8 cellular contexts compared by ENCODE assay signal in genomic region chr10:33336606-33337334, GRCh38. TPM values are rescaled to one million over a fixed set of nuclear protein-coding genes. Genes with fewer than 3 reads are reported as not detected.
DNase-seq lines count a peak whose midpoint lies in the region; ATAC-seq and TF ChIP-seq lines count a peak whose summit lies in the region.

No MANE protein-coding gene starts in this region.

- H3K4me3 ChIP-seq in A673 (ENCODE audit: low read depth, low read length, poor library complexity, severe bottlenecking), result peak overlapping the region; percentile 64
- peak overlapping the region; percentile 69 for H3K4me3 ChIP-seq in H7 (ENCODE audit: insufficient read depth, low read depth, low read length)
- peak overlapping the region; percentile 69 for H3K4me3 ChIP-seq in ovary

- no peak for TF ChIP-seq POLR2A in ovary (IDR thresholded peaks at IDR 0.05)

- H3K9me3 ChIP-seq in A673 (ENCODE audit: low read depth, low read length, poor library complexity, severe bottlenecking) (no peaks in the 10 kb centered on the region), ovary (no peaks in the 10 kb centered on the region)

- CTCF ChIA-PET in A673 (lab: Charles Lee), result interaction anchor here (0.6 kb wide), 1 partner anchor 1241 kb away, joined by 3 read pairs; no protein-coding TSS in a partner anchor

- H3K36me3 Mint-ChIP-seq in activated T-helper 1 cell treated with anti-CD3 and anti-CD28 coated beads, Interleukin-12 subunit alpha, Interleukin-12 subunit beta, Interleukin-2, Interleukin-4 antibody, amounts not matched to agents 30 ng/mL and 10 ng/mL and 1 ng/mL, durations not matched to agents 14 hours and 24 hours and 36 hours (ENCODE audit: low read depth), result peaks cover 2% of the 10 kb centered on the region

- no peaks in the 10 kb centered on the region for H3K27me3 ChIP-seq in A673 (replicated peaks; ENCODE audit: insufficient read depth, low read depth, low read length, poor library complexity)
- H3K27me3 ChIP-seq in H7 (ENCODE audit: control insufficient read depth, insufficient read depth, low read length), result peaks cover 59% of the 10 kb centered on the region
- H3K27me3 ChIP-seq in ovary, result no peaks in the 10 kb centered on the region

- WGBS in ovary, 3 donors, result 0 to 1% (median 0%) methylated on average over 46 to 66 of the region's 66 CpGs

- H3K27ac ChIP-seq in A673 (ENCODE audit: low read depth, low read length, poor library complexity, severe bottlenecking) (no peak overlapping the region), ovary (peak overlapping the region; percentile 87 to 93)

- peak overlapping the region; percentile 63 for H3K4me3 Mint-ChIP-seq in activated T-helper 1 cell treated with anti-CD3 and anti-CD28 coated beads, Interleukin-12 subunit alpha, Interleukin-12 subunit beta, Interleukin-2, Interleukin-4 antibody, amounts not matched to agents 30 ng/mL and 10 ng/mL and 1 ng/mL, durations not matched to agents 14 hours and 24 hours and 36 hours

- no peak for TF ChIP-seq CTCF in A673 (conservative IDR thresholded peaks at IDR 0.05; ENCODE audit: low read depth, low read length)
- no peak for TF ChIP-seq CTCF in ovary (IDR thresholded peaks at IDR 0.05)

- H3K4me1 ChIP-seq in A673 (ENCODE audit: insufficient read depth, low read length, poor library complexity, severe bottlenecking) (peaks cover 21% of the 10 kb centered on the region), ovary (ENCODE audit: insufficient read depth) (peaks cover 2% of the 10 kb centered on the region)

- POLR2A ChIA-PET in A673 (lab: Charles Lee; ENCODE audit: low non-redundant PET), result no interaction called here

- peaks cover 61% of the 10 kb centered on the region for H3K27me3 Mint-ChIP-seq in activated T-helper 1 cell treated with anti-CD3 and anti-CD28 coated beads, Interleukin-12 subunit alpha, Interleukin-12 subunit beta, Interleukin-2, Interleukin-4 antibody, amounts not matched to agents 30 ng/mL and 10 ng/mL and 1 ng/mL, durations not matched to agents 14 hours and 24 hours and 36 hours (ENCODE audit: insufficient read depth)

- no peak for TF ChIP-seq EP300 in ovary (IDR thresholded peaks at IDR 0.05)

- H3K4me1 Mint-ChIP-seq in activated T-helper 1 cell treated with anti-CD3 and anti-CD28 coated beads, Interleukin-12 subunit alpha, Interleukin-12 subunit beta, Interleukin-2, Interleukin-4 antibody, amounts not matched to agents 30 ng/mL and 10 ng/mL and 1 ng/mL, durations not matched to agents 14 hours and 24 hours and 36 hours (ENCODE audit: low read depth), result peaks cover 8% of the 10 kb centered on the region

- DNase-seq in A673 (ENCODE audit: low spot score) (no peak), H7 (peak; percentile 85), Right ventricle myocardium inferior (ENCODE audit: missing footprints) (peak; percentile 85), ovary (peak; percentile 61 to 76 (median 72)), NK-92 (lab: John Stamatoyannopoulos, UW; ENCODE audit: unreplicated experiment) (no peak)
- no peak for DNase-seq in activated T-helper 1 cell treated with anti-CD3 and anti-CD28 coated beads, Interleukin-12 subunit alpha, Interleukin-12 subunit beta, Interleukin-2, Interleukin-4 antibody, amounts not matched to agents 30 ng/mL and 10 ng/mL and 1 ng/mL, durations not matched to agents 14 hours and 24 hours and 36 hours (ENCODE audit: low spot score)

- ATAC-seq in Right ventricle myocardium inferior (peak; percentile 32), HG03159 (IDR thresholded peaks at IDR 0.05; ENCODE audit: unreplicated experiment) (no peak), GM21737 (IDR thresholded peaks at IDR 0.05; ENCODE audit: unreplicated experiment) (no peak)

- H3K36me3 ChIP-seq in A673 (ENCODE audit: insufficient read depth, low read length, poor library complexity, severe bottlenecking), result no peaks in the 10 kb centered on the region
- H3K36me3 ChIP-seq in H7 (replicated peaks; ENCODE audit: control insufficient read depth, insufficient read depth, low read length), result no peaks in the 10 kb centered on the region
- no peaks in the 10 kb centered on the region for H3K36me3 ChIP-seq in ovary

- H3K9me3 Mint-ChIP-seq in activated T-helper 1 cell treated with anti-CD3 and anti-CD28 coated beads, Interleukin-12 subunit alpha, Interleukin-12 subunit beta, Interleukin-2, Interleukin-4 antibody, amounts not matched to agents 30 ng/mL and 10 ng/mL and 1 ng/mL, durations not matched to agents 14 hours and 24 hours and 36 hours, result no peaks in the 10 kb centered on the region

- H3K27ac Mint-ChIP-seq in activated T-helper 1 cell treated with anti-CD3 and anti-CD28 coated beads, Interleukin-12 subunit alpha, Interleukin-12 subunit beta, Interleukin-2, Interleukin-4 antibody, amounts not matched to agents 30 ng/mL and 10 ng/mL and 1 ng/mL, durations not matched to agents 14 hours and 24 hours and 36 hours, result no peak overlapping the region

- intact Hi-C loops in A673 (cut with micrococcal nuclease; ENCODE audit: unreplicated experiment) (loop anchor here (10.0 kb wide), 3 partner anchors 418 to 1058 kb away; no protein-coding TSS in a partner anchor), Right ventricle myocardium inferior (cut with DNase I) (loop anchor here (1.0 to 10.0 kb wide), 5 partner anchors 144 to 551 kb away; no protein-coding TSS in a partner anchor), ovary (cut with DNase I) (loop anchor here in 1 of 4 donors (10.0 kb wide), 2 partner anchors 738 to 848 kb away; no protein-coding TSS in a partner anchor)
- intact Hi-C loops in activated T-helper 1 cell treated with anti-CD3 and anti-CD28 coated beads, Interleukin-12 subunit alpha, Interleukin-12 subunit beta, Interleukin-2, Interleukin-4 antibody, amounts not matched to agents 30 ng/mL and 10 ng/mL and 1 ng/mL, durations not matched to agents 14 hours and 24 hours and 36 hours (cut with micrococcal nuclease), result loop anchor here (10.0 kb wide), 1 partner anchor 168 kb away; no protein-coding TSS in a partner anchor

- no TSS peak for BruUV-seq in A673 (replicated peaks; lab: Mats Ljungman, UMichigan)

RNA-seq across cellular contexts. Expression of gene NRP1, which starts 2.3 kb away (rescaled TPM):
- total RNA-seq in A673 (2021) (31.7 and 32.8 TPM in 2 replicates), Right ventricle myocardium inferior (175 TPM), ovary (100 to 1,000 TPM in 1 of 7 donors, 10 to 100 TPM in 6; 39.6 to 109 (median 67.2) TPM)
- 1.4 and 2.1 TPM in 2 replicates for total RNA-seq in H7 (2014; rRNA removed; shearing (Covaris generic))
- total RNA-seq in activated T-helper 1 cell treated with anti-CD3 and anti-CD28 coated beads, Interleukin-12 subunit alpha, Interleukin-12 subunit beta, Interleukin-2, Interleukin-4 antibody, amounts not matched to agents 30 ng/mL and 10 ng/mL and 1 ng/mL, durations not matched to agents 14 hours and 24 hours and 36 hours, result 1.2 and 1.7 TPM in 2 replicates
- 100 to 1,000 TPM in 1 of 2 donors, 10 to 100 TPM in 1; 56.2 to 134 TPM for polyA plus RNA-seq in ovary

Comparison
In these comparisons a context has a peak if more than half of its experiments do, and no peak if none do; other contexts are left out.
1. DNase-seq: peak in H7 (single experiment), Right ventricle myocardium inferior (single experiment) and ovary (5 of 5); none in A673 (single experiment), activated T-helper 1 cell treated with anti-CD3 and anti-CD28 coated beads, Interleukin-12 subunit alpha, Interleukin-12 subunit beta, Interleukin-2, Interleukin-4 antibody, amounts not matched to agents 30 ng/mL and 10 ng/mL and 1 ng/mL, durations not matched to agents 14 hours and 24 hours and 36 hours (single experiment) and NK-92 (single experiment).
2. RNA of gene NRP1, which starts 2.3 kb away (total RNA-seq): 175 TPM in Right ventricle myocardium inferior (single experiment), 39.6 to 109 TPM in ovary and 31.7 to 32.8 TPM in A673; 1.4 to 2.1 TPM in H7 and 1.2 to 1.7 TPM in activated T-helper 1 cell treated with anti-CD3 and anti-CD28 coated beads, Interleukin-12 subunit alpha, Interleukin-12 subunit beta, Interleukin-2, Interleukin-4 antibody, amounts not matched to agents 30 ng/mL and 10 ng/mL and 1 ng/mL, durations not matched to agents 14 hours and 24 hours and 36 hours; every median in the first group is over 10 times any median in the second.
3. Peak in every context shown above with its lines, with median percentiles within 50 percentile points of each other: H3K4me3 ChIP-seq.